Comparison of ENCODE assay signal across 9 cellular contexts in genomic region chr3:39126532-39127071, GRCh38. TPM values are rescaled to one million over a fixed set of nuclear protein-coding genes. Genes with fewer than 3 reads are reported as not detected.
A peak's percentile ranks its signal among the peaks of the same experiment; 100 is the strongest.
DNase-seq lines count a peak whose midpoint lies in the region; ATAC-seq and TF ChIP-seq lines count a peak whose summit lies in the region.
"Had no signal": no experiment of that assay in that cellular context is flagged by ENCODE, and none has a peak within 500 bp of the region (broad histone marks: within the 10 kb centered on the region; RNA-seq: fewer than 3 reads in every experiment).

No MANE protein-coding gene starts in this region.

- H3K36me3 ChIP-seq in GM06990 (ENCODE audit: control insufficient read depth, insufficient read depth, low read length) (no peaks in the 10 kb centered on the region), PC-3 (ENCODE audit: low read depth, low read length) (no peaks in the 10 kb centered on the region), mesendoderm (ENCODE audit: control insufficient read depth, insufficient read depth, low read length) (no peaks in the 10 kb centered on the region)

- H3K9me3 ChIP-seq in PC-3 (ENCODE audit: low read length) = no peaks in the 10 kb centered on the region

- peak; percentile 80 for TF ChIP-seq CTCF in AG04449 (IDR thresholded peaks at IDR 0.05; ENCODE audit: insufficient read depth, low read length, missing control alignments)
- peak; percentile 39 for TF ChIP-seq CTCF in GM06990 (IDR thresholded peaks at IDR 0.05; ENCODE audit: insufficient read depth, low read length, poor library complexity, severe bottlenecking)
- peak; percentile 73 for TF ChIP-seq CTCF in PC-3 (conservative IDR thresholded peaks at IDR 0.05; ENCODE audit: low read depth, low read length)

- H2BK5ac ChIP-seq in mesendoderm (ENCODE audit: low read length) = no peak overlapping the region

- DNase-seq in AG04449 (ENCODE audit: low read depth, low spot score) (no peak), GM06990 (ENCODE audit: extremely low read depth, insufficient read length) (no peak), PC-3 (peak; percentile 60), dermis blood vessel endothelial cell (peak; percentile 86), mesendoderm (peak; percentile 83), H4 (ENCODE audit: low spot score) (no peak), HEK293T (ENCODE audit: extremely low spot score) (no peak)

- peak overlapping the region; percentile 53 for H3K27ac ChIP-seq in PC-3 (ENCODE audit: low read length)
- H3K27ac ChIP-seq in mesendoderm (ENCODE audit: low read depth, low read length) = no peak overlapping the region
- H3K27ac ChIP-seq: epithelial cell of prostate had no signal

- H3K79me2 ChIP-seq in PC-3 (ENCODE audit: low read length) (no peaks in the 10 kb centered on the region), mesendoderm (ENCODE audit: control insufficient read depth, insufficient read depth, low read length) (no peaks in the 10 kb centered on the region)

- H3K9ac ChIP-seq in PC-3 (ENCODE audit: low read length) (no peak overlapping the region), mesendoderm (ENCODE audit: low read length) (no peak overlapping the region)

- H3K4me1 ChIP-seq in PC-3 (ENCODE audit: insufficient read depth, low read length) (peaks cover 30% of the 10 kb centered on the region), mesendoderm (ENCODE audit: control insufficient read depth, low read depth, low read length) (peaks cover 5% of the 10 kb centered on the region)

- CTCF ChIA-PET in AG04449 (lab: Yijun Ruan, JAX) = interaction anchor here (0.7 to 15.6 kb wide), 42 partner anchors 9 to 630 kb away, joined by 3 to 545 read pairs (median 6); partner anchors contain the start of genes CX3CR1, EXOG, GORASP1 and RPSA
- CTCF ChIA-PET in PC-3 (lab: Charles Lee) = interaction anchor here (0.7 to 3.3 kb wide), 3 partner anchors 24 to 167 kb away, joined by 3 to 24 read pairs (median 7); no protein-coding TSS in a partner anchor
- CTCF ChIA-PET in HEK293T (lab: Yijun Ruan, JAX) = interaction anchor here (0.6 to 4.1 kb wide), 14 partner anchors 11 to 165 kb away, joined by 3 to 39 read pairs (median 4); partner anchors contain the start of gene XIRP1

- BruUV-seq in PC-3 (replicated peaks; lab: Mats Ljungman, UMichigan) = no TSS peak

- no peaks in the 10 kb centered on the region for H3F3A ChIP-seq in PC-3 (ENCODE audit: low read length, unreplicated experiment)

- intact Hi-C loops in PC-3 (cut with micrococcal nuclease) = loop anchor here (1.0 to 10.0 kb wide), 6 partner anchors 14 to 258 kb away; partner anchors contain the start of genes GORASP1, SLC25A38 and TTC21A

- H4K20me1 ChIP-seq in PC-3 (ENCODE audit: low read length) = no peaks in the 10 kb centered on the region

- ATAC-seq in PC-3 = peak; percentile 39
- ATAC-seq in HG03196 (IDR thresholded peaks at IDR 0.05; ENCODE audit: unreplicated experiment) = no peak

- no CpG with 5 or more reads among the region's 6 CpGs for WGBS in mesendoderm (ENCODE audit: extremely low coverage, insufficient coverage, low lambda C conversion rate)

- H2BK120ac ChIP-seq in mesendoderm (ENCODE audit: low read depth, low read length) = no peak overlapping the region

- no peak overlapping the region for H3K56ac ChIP-seq in mesendoderm (ENCODE audit: low read length)

- H2AK5ac ChIP-seq in mesendoderm (ENCODE audit: low read length) = no peak overlapping the region

- no peaks in the 10 kb centered on the region for H3K9me2 ChIP-seq in PC-3 (replicated peaks; ENCODE audit: low read length)

- H3K27me3 ChIP-seq in GM06990 (replicated peaks; ENCODE audit: control insufficient read depth, insufficient read depth, low read length) = no peaks in the 10 kb centered on the region
- no peaks in the 10 kb centered on the region for H3K27me3 ChIP-seq in PC-3 (ENCODE audit: low read length)
- no peaks in the 10 kb centered on the region for H3K27me3 ChIP-seq in mesendoderm (ENCODE audit: insufficient read depth, low read length, poor library complexity)

- no peak overlapping the region for H4K8ac ChIP-seq in mesendoderm (ENCODE audit: low read depth, low read length)

- H3K79me1 ChIP-seq in mesendoderm (ENCODE audit: low read length) = no peaks in the 10 kb centered on the region

- H3K4me3 ChIP-seq in AG04449 (ENCODE audit: low read depth, low read length) = no peak overlapping the region
- H3K4me3 ChIP-seq in GM06990 (replicated peaks; ENCODE audit: low read depth, low read length) = no peak overlapping the region
- H3K4me3 ChIP-seq in PC-3 (ENCODE audit: low read length) = 0 out of 2 replicates have a peak overlapping the region, but pooled peaks have one; percentile 27
- no peak overlapping the region for H3K4me3 ChIP-seq in mesendoderm (ENCODE audit: low read length)

- peak overlapping the region; percentile 73 for H3K4me2 ChIP-seq in PC-3 (ENCODE audit: low read length)
- no peak overlapping the region for H3K4me2 ChIP-seq in mesendoderm (ENCODE audit: low read length)

- H2AFZ ChIP-seq in PC-3 (ENCODE audit: low read length) = no peak overlapping the region

- H2BK15ac ChIP-seq in mesendoderm (replicated peaks; ENCODE audit: low read depth) = no peak overlapping the region

- no peak overlapping the region for H4K5ac ChIP-seq in mesendoderm (ENCODE audit: low read length)

- H3K18ac ChIP-seq in mesendoderm (ENCODE audit: low read length) = no peak overlapping the region

- no peak overlapping the region for H3K4ac ChIP-seq in mesendoderm (ENCODE audit: low read depth, low read length)

- H3K23ac ChIP-seq in mesendoderm (ENCODE audit: low read length) = no peak overlapping the region

- POLR2A ChIA-PET in AG04449 (lab: Yijun Ruan, JAX) = interaction anchor here (2.4 kb wide), 1 partner anchor 20 kb away, joined by 7 read pairs; no protein-coding TSS in a partner anchor
- POLR2A ChIA-PET in PC-3 (lab: Charles Lee; ENCODE audit: unreplicated experiment) = no interaction called here
- POLR2A ChIA-PET in HEK293T (lab: Yijun Ruan, JAX) = no interaction called here

TF ChIP-seq in HEK293T, 16 proteins besides CTCF, POLR2A, EP300 and RAD21:
- TF ChIP-seq L3MBTL2 (conservative IDR thresholded peaks at IDR 0.05) (no peak), SP1 (IDR thresholded peaks at IDR 0.05) (no peak), SUZ12 (IDR thresholded peaks at IDR 0.05) (no peak), LEF1 (IDR thresholded peaks at IDR 0.05; ENCODE audit: borderline replicate concordance) (no peak), NFRKB (IDR thresholded peaks at IDR 0.05) (no peak), CTBP1 (IDR thresholded peaks at IDR 0.05; ENCODE audit: borderline replicate concordance) (no peak)
- TF ChIP-seq, protein P1, sequence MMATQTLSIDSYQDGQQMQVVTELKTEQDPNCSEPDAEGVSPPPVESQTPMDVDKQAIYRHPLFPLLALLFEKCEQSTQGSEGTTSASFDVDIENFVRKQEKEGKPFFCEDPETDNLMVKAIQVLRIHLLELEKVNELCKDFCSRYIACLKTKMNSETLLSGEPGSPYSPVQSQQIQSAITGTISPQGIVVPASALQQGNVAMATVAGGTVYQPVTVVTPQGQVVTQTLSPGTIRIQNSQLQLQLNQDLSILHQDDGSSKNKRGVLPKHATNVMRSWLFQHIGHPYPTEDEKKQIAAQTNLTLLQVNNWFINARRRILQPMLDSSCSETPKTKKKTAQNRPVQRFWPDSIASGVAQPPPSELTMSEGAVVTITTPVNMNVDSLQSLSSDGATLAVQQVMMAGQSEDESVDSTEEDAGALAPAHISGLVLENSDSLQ (IDR thresholded peaks at IDR 0.05) = no peak

RNA-seq across cellular contexts. Expression of gene TTC21A, which starts 19.1 kb away (rescaled TPM):
- total RNA-seq in PC-3 (2014; rRNA removed) (1.2 TPM in 2 replicates), dermis blood vessel endothelial cell (1.5 and 1.9 TPM in 2 replicates)
- 0.44 TPM for polyA plus RNA-seq in mesendoderm (2013, experiment 1 of 2)
- polyA plus RNA-seq in mesendoderm (2013, experiment 2 of 2) = 0.39 TPM
- total RNA-seq in H4 (2014; rRNA removed; shearing (Covaris generic)) = 0.25 and 0.35 TPM in 2 replicates

RNA-seq across cellular contexts. Expression of gene GORASP1, which starts 19.2 kb away (rescaled TPM):
- total RNA-seq in PC-3 (2014; rRNA removed) = 47.4 and 58.9 TPM in 2 replicates
- total RNA-seq in dermis blood vessel endothelial cell = 36.4 and 41.2 TPM in 2 replicates
- 12.0 TPM for polyA plus RNA-seq in mesendoderm (2013, experiment 1 of 2)
- 12.0 TPM for polyA plus RNA-seq in mesendoderm (2013, experiment 2 of 2)
- 12.3 and 24.4 TPM in 2 replicates for total RNA-seq in H4 (2014; rRNA removed; shearing (Covaris generic))

RNA-seq across cellular contexts. Expression of gene CSRNP1, which starts 26.8 kb away (rescaled TPM):
- 72.3 and 86.9 TPM in 2 replicates for total RNA-seq in PC-3 (2014; rRNA removed)
- total RNA-seq in dermis blood vessel endothelial cell = 9.2 and 15.1 TPM in 2 replicates
- polyA plus RNA-seq in mesendoderm (2013, experiment 1 of 2) = 13.7 TPM
- 13.9 TPM for polyA plus RNA-seq in mesendoderm (2013, experiment 2 of 2)
- total RNA-seq in H4 (2014; rRNA removed; shearing (Covaris generic)) = 3.8 and 4.3 TPM in 2 replicates

Comparison
In these comparisons a context has a peak if more than half of its experiments do, and no peak if none do; other contexts are left out.
1. DNase-seq: peak in PC-3 (single experiment), dermis blood vessel endothelial cell (single experiment) and mesendoderm (single experiment); none in AG04449 (single experiment), GM06990 (single experiment), H4 (single experiment) and HEK293T (single experiment).
2. Peak in every context shown above with its lines, with median percentiles within 50 percentile points of each other: CTCF ChIP-seq.